In genomic region chr20:51402201-51402600, GRCh38 we compare ENCODE assay signal across 9 cellular contexts.
DNase-seq lines count a peak whose midpoint lies in the region; ATAC-seq and TF ChIP-seq lines count a peak whose summit lies in the region.
"Had no signal": no experiment of that assay in that cellular context is flagged by ENCODE, and none has a peak within 500 bp of the region (broad histone marks: within the 10 kb centered on the region; RNA-seq: fewer than 3 reads in every experiment).

No MANE protein-coding gene starts in this region.

- peaks cover 97% of the 10 kb centered on the region for H3K4me1 Mint-ChIP-seq in activated CD4-positive, alpha-beta memory T cell treated with anti-CD3 and anti-CD28 coated beads, Interleukin-2, amount 10 ng/mL, durations not matched to agents 7 days and 5 days

- H3K36me3 ChIP-seq in MM.1S (replicated peaks; ENCODE audit: insufficient read depth, low read length) = no peaks in the 10 kb centered on the region
- H3K36me3 ChIP-seq: SJCRH30 had no signal

- no peaks in the 10 kb centered on the region for H3K27me3 Mint-ChIP-seq in activated CD4-positive, alpha-beta memory T cell treated with anti-CD3 and anti-CD28 coated beads, Interleukin-2, amount 10 ng/mL, durations not matched to agents 7 days and 5 days

- H3K9me3 ChIP-seq in MM.1S (replicated peaks; ENCODE audit: insufficient read depth, low read length) = no peaks in the 10 kb centered on the region
- H3K9me3 ChIP-seq: SJCRH30 had no signal

- H3K9me3 Mint-ChIP-seq in activated CD4-positive, alpha-beta memory T cell treated with anti-CD3 and anti-CD28 coated beads, Interleukin-2, amount 10 ng/mL, durations not matched to agents 7 days and 5 days = no peaks in the 10 kb centered on the region

- CTCF ChIA-PET in activated CD4-positive, alpha-beta memory T cell treated with anti-CD3 and anti-CD28 coated beads, Interleukin-2, amount 10 ng/mL, durations not matched to agents 7 days and 5 days (lab: Charles Lee) = interaction anchor here (0.6 to 3.5 kb wide), 10 partner anchors 10 to 472 kb away, joined by 3 to 17 read pairs (median 3); no protein-coding TSS in a partner anchor

- no peak overlapping the region for H2AFZ ChIP-seq in MM.1S (ENCODE audit: low read length)

- peak; percentile 25 for DNase-seq in CD1c-positive myeloid dendritic cell (ENCODE audit: extremely low spot score)
- DNase-seq in MM.1S = peak; percentile 76
- peak; percentile 72 for DNase-seq in activated CD4-positive, alpha-beta memory T cell treated with anti-CD3 and anti-CD28 coated beads, Interleukin-2, amount 10 ng/mL, durations not matched to agents 7 days and 5 days
- peak; percentile 21 for DNase-seq in kidney tubule cell (ENCODE audit: low spot score)
- DNase-seq in NCI-H345 treated with DMSO at 0.1 percent for 48 hours (lab: John Stamatoyannopoulos, UW; ENCODE audit: unreplicated experiment) = no peak
- no peak for DNase-seq in EL
- DNase-seq: SJCRH30 had no signal

- no peaks in the 10 kb centered on the region for H4K20me1 ChIP-seq in MM.1S (ENCODE audit: insufficient read depth, low read length)

- no peaks in the 10 kb centered on the region for H3K9me2 ChIP-seq in MM.1S (replicated peaks; ENCODE audit: insufficient read depth, low read length)

- no peak for TF ChIP-seq CTCF in MM.1S (IDR thresholded peaks at IDR 0.05; ENCODE audit: low read length)

- H3K4me3 Mint-ChIP-seq in activated CD4-positive, alpha-beta memory T cell treated with anti-CD3 and anti-CD28 coated beads, Interleukin-2, amount 10 ng/mL, durations not matched to agents 7 days and 5 days = peak overlapping the region; percentile 45

- H3K27me3 ChIP-seq in MM.1S (replicated peaks; ENCODE audit: insufficient read depth, low read length) = no peaks in the 10 kb centered on the region

- peak overlapping the region; percentile 83 for H3K4me2 ChIP-seq in MM.1S (ENCODE audit: low read depth, low read length)

- H3K27ac ChIP-seq in MM.1S (ENCODE audit: low read length) = peak overlapping the region; percentile 99
- H3K27ac ChIP-seq: SJCRH30 had no signal

- peaks cover 86% of the 10 kb centered on the region for H3K36me3 Mint-ChIP-seq in activated CD4-positive, alpha-beta memory T cell treated with anti-CD3 and anti-CD28 coated beads, Interleukin-2, amount 10 ng/mL, durations not matched to agents 7 days and 5 days (ENCODE audit: low read depth)

- H3K4me1 ChIP-seq in MM.1S (ENCODE audit: low read length) = peaks cover 62% of the 10 kb centered on the region
- H3K4me1 ChIP-seq: SJCRH30 had no signal

- H3K27ac Mint-ChIP-seq in activated CD4-positive, alpha-beta memory T cell treated with anti-CD3 and anti-CD28 coated beads, Interleukin-2, amount 10 ng/mL, durations not matched to agents 7 days and 5 days = peak overlapping the region; percentile 98

- peaks cover 37% of the 10 kb centered on the region for H3F3A ChIP-seq in MM.1S (ENCODE audit: insufficient read depth, low read length)

- peaks cover 11% of the 10 kb centered on the region for H3K79me2 ChIP-seq in MM.1S (ENCODE audit: low read length)

- H3K9ac ChIP-seq in MM.1S (ENCODE audit: low read length) = no peak overlapping the region; the same call in 1 of the 2 replicates

- ATAC-seq in HG03460 (IDR thresholded peaks at IDR 0.05; ENCODE audit: unreplicated experiment) (no peak), GM18907 (IDR thresholded peaks at IDR 0.05; ENCODE audit: unreplicated experiment) (no peak)

- no peak overlapping the region for H3K4me3 ChIP-seq in MM.1S (ENCODE audit: low read length)
- H3K4me3 ChIP-seq: SJCRH30 had no signal

- POLR2A ChIA-PET in activated CD4-positive, alpha-beta memory T cell treated with anti-CD3 and anti-CD28 coated beads, Interleukin-2, amount 10 ng/mL, durations not matched to agents 7 days and 5 days (lab: Charles Lee) = interaction anchor here (0.7 to 9.4 kb wide), 9 partner anchors 13 to 195 kb away, joined by 3 to 209 read pairs (median 26); partner anchors contain the start of gene NFATC2

Comparison
In these comparisons a context has a peak if more than half of its experiments do, and no peak if none do; other contexts are left out.
1. DNase-seq: peak in CD1c-positive myeloid dendritic cell (single experiment), MM.1S (single experiment), activated CD4-positive, alpha-beta memory T cell treated with anti-CD3 and anti-CD28 coated beads, Interleukin-2, amount 10 ng/mL, durations not matched to agents 7 days and 5 days (single experiment) and kidney tubule cell (single experiment); none in NCI-H345 treated with DMSO at 0.1 percent for 48 hours (single experiment) and EL (single experiment).